ENCODE assay signal across 1 cellular context in genomic region chr13:30305456-30305855, GRCh38.
TF ChIP-seq lines count a peak whose summit lies in the region.

No MANE protein-coding gene starts in this region.

TF ChIP-seq in SK-N-SH treated with all-trans-retinoic acid at 6 μM for 48 hours, 23 proteins besides CTCF, POLR2A, EP300 and RAD21 (continued from another document):
- TF ChIP-seq PATZ1 (CRISPR knock-in tag; IDR thresholded peaks at IDR 0.05; ENCODE audit: borderline replicate concordance) (no peak), PPARA (CRISPR knock-in tag; IDR thresholded peaks at IDR 0.05; ENCODE audit: borderline replicate concordance) (no peak), ZNF565 (CRISPR knock-in tag; conservative IDR thresholded peaks at IDR 0.05; ENCODE audit: low read depth) (no peak), CREB5 (CRISPR knock-in tag; IDR thresholded peaks at IDR 0.05; ENCODE audit: low read depth) (no peak), ISL1 (CRISPR knock-in tag; IDR thresholded peaks at IDR 0.05) (no peak), BACH2 (CRISPR knock-in tag; IDR thresholded peaks at IDR 0.05; ENCODE audit: borderline replicate concordance) (no peak), CSDC2 (CRISPR knock-in tag; IDR thresholded peaks at IDR 0.05) (no peak), RARB (CRISPR knock-in tag; IDR thresholded peaks at IDR 0.05) (no peak), ZNF70 (CRISPR knock-in tag; IDR thresholded peaks at IDR 0.05) (no peak), ARNTL (CRISPR knock-in tag; IDR thresholded peaks at IDR 0.05; ENCODE audit: borderline replicate concordance, low read depth) (no peak)
